In genomic region chr3:113218011-113218678, GRCh38 we compare ENCODE assay signal across 22 cellular contexts. TPM values are rescaled to one million over a fixed set of nuclear protein-coding genes. Genes with fewer than 3 reads are reported as not detected.
A peak's percentile ranks its signal among the peaks of the same experiment; 100 is the strongest.
DNase-seq lines count a peak whose midpoint lies in the region; ATAC-seq, FAIRE-seq and TF ChIP-seq lines count a peak whose summit lies in the region.
"Had no signal": no experiment of that assay in that cellular context is flagged by ENCODE, and none has a peak within 500 bp of the region (broad histone marks: within the 10 kb centered on the region; RNA-seq: fewer than 3 reads in every experiment).

No MANE protein-coding gene starts in this region.

- peaks cover 78% of the 10 kb centered on the region for H3K4me1 Mint-ChIP-seq in neural crest cell

- H3K27ac ChIP-seq in SJCRH30 (peak overlapping the region; percentile 25; the same call in 1 of the 2 replicates), esophagus muscularis mucosa (replicated peaks in 1 of 4) (peak overlapping the region; percentile 15 to 70 (median 47)), vagina (peak overlapping the region; percentile 45), heart right ventricle (no peak overlapping the region)
- H3K27ac ChIP-seq: BLaER1, HL-60 had no signal

- peak overlapping the region; percentile 66 for H3K4me3 Mint-ChIP-seq in neural crest cell
- H3K4me3 Mint-ChIP-seq: CD4-positive, alpha-beta T cell had no signal

- ATAC-seq in heart right ventricle, result no peak
- ATAC-seq: GM12878, Right ventricle myocardium inferior had no signal

- peaks cover 6% of the 10 kb centered on the region for H3K27me3 Mint-ChIP-seq in neural crest cell (ENCODE audit: low read depth)

- peak overlapping the region; percentile 38 for H3K27ac Mint-ChIP-seq in neural crest cell (ENCODE audit: unreplicated experiment)
- H3K27ac Mint-ChIP-seq: CD4-positive, alpha-beta T cell had no signal

- no peak for TF ChIP-seq CTCF in esophagus muscularis mucosa (IDR thresholded peaks at IDR 0.05)
- TF ChIP-seq CTCF in neural crest cell (conservative IDR thresholded peaks at IDR 0.05), result no peak
- no peak for TF ChIP-seq CTCF in vagina (IDR thresholded peaks at IDR 0.05)
- no peak for TF ChIP-seq CTCF in heart right ventricle (IDR thresholded peaks at IDR 0.05)
- TF ChIP-seq CTCF in D721Med (IDR thresholded peaks at IDR 0.05; ENCODE audit: insufficient read depth, missing control alignments), result no peak

- 73% methylated on average over 10 of the region's 10 CpGs for WGBS in esophagus muscularis mucosa
- WGBS in heart right ventricle, 2 donors, result 78 to 82% methylated on average over 10 of the region's 10 CpGs

- H3K9me3 ChIP-seq in SJCRH30 (replicated peaks) (no peaks in the 10 kb centered on the region), esophagus muscularis mucosa (no peaks in the 10 kb centered on the region), vagina (no peaks in the 10 kb centered on the region), heart right ventricle (no peaks in the 10 kb centered on the region)

- DNase-seq in SJCRH30 (peak in 1 of 2 experiments; percentile 61), esophagus muscularis mucosa (ENCODE audit: extremely low spot score) (no peak), neural crest cell (ENCODE audit: low read depth, low spot score) (no peak), vagina (ENCODE audit: extremely low spot score in 2 of 2) (no peak), heart right ventricle (no peak), occipital lobe (lab: John Stamatoyannopoulos, UW) (no peak), D721Med (ENCODE audit: insufficient read length, low spot score) (no peak)
- DNase-seq: ACHN; CD4-positive, alpha-beta T cell; DND-41; GOT3; HCEC 1CT; KG1; NCI-H1694; NCI-H2081; NCI-H2171; NCI-H524 treated with DMSO at 0.1 percent for 48 hours had no signal

- intact Hi-C loops in esophagus muscularis mucosa (cut with DNase I) (no loop called here), vagina (cut with DNase I) (no loop called here), heart right ventricle (cut with DNase I) (loop anchor here in 2 of 10 donors (10.0 kb wide), 2 partner anchors 63 to 67 kb away; no protein-coding TSS in a partner anchor)

- no peak for TF ChIP-seq EP300 in esophagus muscularis mucosa (IDR thresholded peaks at IDR 0.05)

- peaks cover 46% of the 10 kb centered on the region for H3K4me1 ChIP-seq in SJCRH30
- H3K4me1 ChIP-seq in esophagus muscularis mucosa, result peaks cover 10 to 96% (median 93%) of the 10 kb centered on the region in 4 donors
- peaks cover 65% of the 10 kb centered on the region for H3K4me1 ChIP-seq in vagina
- peaks cover 0 to 50% (median 7%) of the 10 kb centered on the region in 9 donors for H3K4me1 ChIP-seq in heart right ventricle

- H3K36me3 ChIP-seq in SJCRH30 (peaks cover 16% of the 10 kb centered on the region), esophagus muscularis mucosa (peaks cover 0 to 62% (median 15%) of the 10 kb centered on the region in 4 donors), vagina (peaks cover 0 to 4% of the 10 kb centered on the region in 2 donors), heart right ventricle (peaks cover 0 to 18% (median 0%) of the 10 kb centered on the region in 9 donors)
- H3K36me3 ChIP-seq: BLaER1 had no signal

- TF ChIP-seq POLR2A in esophagus muscularis mucosa (IDR thresholded peaks at IDR 0.05; ENCODE audit: low read depth), result no peak
- TF ChIP-seq POLR2A in vagina (IDR thresholded peaks at IDR 0.05), result no peak

- no peak for FAIRE-seq in D721Med (lab: Jason Lieb, UNC)
- FAIRE-seq: GM12878 had no signal

- H3K36me3 Mint-ChIP-seq in neural crest cell (ENCODE audit: low read depth), result peaks cover 28% of the 10 kb centered on the region

- H3K27me3 ChIP-seq in SJCRH30 (no peaks in the 10 kb centered on the region), esophagus muscularis mucosa (no peaks in the 10 kb centered on the region), vagina (no peaks in the 10 kb centered on the region), heart right ventricle (peaks cover 0 to 51% (median 22%) of the 10 kb centered on the region in 7 donors)

- H3K9me3 Mint-ChIP-seq in neural crest cell, result no peaks in the 10 kb centered on the region
- H3K9me3 Mint-ChIP-seq: CD4-positive, alpha-beta T cell had no signal

- no peak overlapping the region for H3K4me3 ChIP-seq in SJCRH30
- H3K4me3 ChIP-seq in esophagus muscularis mucosa, result no peak overlapping the region
- no peak overlapping the region for H3K4me3 ChIP-seq in vagina
- no peak overlapping the region for H3K4me3 ChIP-seq in heart right ventricle
- H3K4me3 ChIP-seq: BLaER1, GM12878 had no signal

RNA-seq across cellular contexts. Expression of gene BOC, which starts 6.8 kb away (rescaled TPM):
- 13.4 and 15.3 TPM in 2 replicates for total RNA-seq in SJCRH30 (2014; rRNA removed; shearing (Covaris generic))
- total RNA-seq in esophagus muscularis mucosa, result 100 to 1,000 TPM in 1 of 4 donors, 10 to 100 TPM in 3; 87.2 to 119 (median 90.8) TPM
- 114 and 130 TPM in 2 replicates for total RNA-seq in neural crest cell
- 93.1 TPM for total RNA-seq in vagina
- 10 to 100 TPM in 1 of 10 donors, 1 to 10 TPM in 9; 2.9 to 13.9 (median 5.4) TPM for total RNA-seq in heart right ventricle
- 1 to 10 TPM; 2.1 to 3.8 TPM for polyA plus RNA-seq in heart right ventricle
- 11.2 TPM for total RNA-seq in occipital lobe
- total RNA-seq: CD4-positive, alpha-beta T cell; GM12878; HT-29 had no signal

Comparison
In these comparisons a context has a peak if more than half of its experiments do, and no peak if none do; other contexts are left out.
1. H3K27ac ChIP-seq: peak in SJCRH30 (single experiment), esophagus muscularis mucosa (4 of 4) and vagina (single experiment); none in heart right ventricle (0 of 10).